Comparison of ENCODE assay signal across 26 cellular contexts in the genomic region with DNA sequence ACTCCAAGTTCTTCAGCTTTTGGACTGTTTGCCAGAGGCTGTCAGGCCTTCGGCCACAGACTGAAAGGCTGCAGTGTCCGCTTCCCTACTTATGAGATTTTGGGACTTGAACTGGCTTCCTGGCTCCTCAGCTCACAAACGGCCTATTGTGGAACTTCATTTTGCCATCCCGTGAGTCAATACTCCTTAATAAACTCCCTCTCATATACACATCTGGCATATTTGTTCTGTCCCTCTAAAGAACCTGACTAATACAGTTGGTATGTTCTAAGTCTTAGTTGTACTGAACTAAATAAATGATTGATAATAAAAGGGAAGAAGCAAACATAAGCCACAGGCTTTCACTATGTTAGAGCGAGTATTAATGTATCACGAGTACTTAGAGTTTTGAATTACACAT.
"Had no signal": no experiment of that assay in that cellular context is flagged by ENCODE, and none has a peak within 500 bp of the region (broad histone marks: within the 10 kb centered on the region; RNA-seq: fewer than 3 reads in every experiment).

No MANE protein-coding gene starts in this region.

- H3K4me3 ChIP-seq: body of pancreas, cardiac muscle cell, coronary artery, heart left ventricle, lower lobe of right lung, neural progenitor cell, suprapubic skin, tibial artery, upper lobe of right lung had no signal

- ATAC-seq: activated CD8-positive, alpha-beta T cell treated with anti-CD3 and anti-CD28 coated beads for 36 hours; activated naive CD4-positive, alpha-beta T cell treated with anti-CD3 and anti-CD28 coated beads, Interleukin-2, amount 50 U/mL, for 72 hours; activated T-cell treated with anti-CD3 and anti-CD28 coated beads, Interleukin-2, amount 50 U/mL, for 4 hours; activated T-helper 17 cell treated with anti-CD3 and anti-CD28 coated beads, Interleukin-2, amount 50 U/mL, for 72 hours; body of pancreas; effector memory CD8-positive, alpha-beta T cell; heart left ventricle; left lobe of liver; lower lobe of right lung; naive thymus-derived CD8-positive, alpha-beta T cell; right cardiac atrium; upper lobe of right lung; WTC11 had no signal

- H3K4me1 ChIP-seq: body of pancreas, heart left ventricle, lower lobe of right lung, neural progenitor cell, suprapubic skin, tibial artery, upper lobe of right lung had no signal

- DNase-seq: activated CD4-positive, alpha-beta T cell treated with anti-CD3 and anti-CD28 coated beads, Interleukin-2, amount 50 U/mL, for 1 hour; activated CD8-positive, alpha-beta T cell treated with anti-CD3 and anti-CD28 coated beads for 36 hours; activated naive CD4-positive, alpha-beta T cell; activated T-cell treated with anti-CD3 and anti-CD28 coated beads, Interleukin-2, amount 50 U/mL, for 4 hours; body of pancreas; effector memory CD8-positive, alpha-beta T cell; heart left ventricle; hypothalamus; immature natural killer cell; kidney; lower lobe of right lung; mesenchymal stem cell; naive thymus-derived CD8-positive, alpha-beta T cell; right cardiac atrium; stimulated activated naive CD4-positive, alpha-beta T cell; T-helper 2 cell; tibial artery; upper lobe of right lung had no signal

- H3K27ac ChIP-seq: body of pancreas, cardiac muscle cell, coronary artery, heart left ventricle, lower lobe of right lung, neural progenitor cell, suprapubic skin, tibial artery, upper lobe of right lung had no signal

- H3K27me3 ChIP-seq: body of pancreas, cardiac muscle cell, heart left ventricle, neural progenitor cell, suprapubic skin, tibial artery, upper lobe of right lung had no signal

- H3K36me3 ChIP-seq: cardiac muscle cell, heart left ventricle, lower lobe of right lung, neural progenitor cell, suprapubic skin, tibial artery, upper lobe of right lung had no signal

- H3K9me3 ChIP-seq: body of pancreas, heart left ventricle, lower lobe of right lung, suprapubic skin, tibial artery, upper lobe of right lung had no signal
